ENCODE assay signal across 16 cellular contexts in genomic region chr17:68229619-68230018, GRCh38.
"Had no signal": no experiment of that assay in that cellular context is flagged by ENCODE, and none has a peak within 500 bp of the region (broad histone marks: within the 10 kb centered on the region; RNA-seq: fewer than 3 reads in every experiment).

No MANE protein-coding gene starts in this region.

- H3K4me1 ChIP-seq: prostate gland, right lobe of liver, tibial artery, vagina had no signal

- H3K79me2 ChIP-seq: hepatocyte had no signal

- H3K27me3 ChIP-seq: cardiac muscle cell, hepatocyte, left lung, right lobe of liver, tibial artery, vagina had no signal

- ATAC-seq: activated CD4-positive, CD25-positive, alpha-beta regulatory T cell treated with anti-CD3 and anti-CD28 coated beads, Interleukin-2, amount 50 U/mL, for 24 hours; activated T-helper 17 cell treated with anti-CD3 and anti-CD28 coated beads, Interleukin-2, amount 50 U/mL, for 72 hours; left lung had no signal

- H3K9me3 ChIP-seq: left lung, prostate gland, right lobe of liver, tibial artery, vagina had no signal

- H3K9me3 Mint-ChIP-seq: activated naive CD4-positive, alpha-beta T cell treated with anti-CD3 and anti-CD28 coated beads for 36 hours; activated T-helper 17 cell treated with anti-CD3 and anti-CD28 coated beads, Interleukin-2, amount 50 U/mL, for 72 hours; T-helper 2 cell treated with Interferon-gamma antibody and Interleukin-4, amounts not matched to agents 5 μg/mL and 100 μg/mL, for 36 hours had no signal

- H3K4me2 ChIP-seq: hepatocyte had no signal

- DNase-seq: activated CD4-positive, alpha-beta T cell treated with anti-CD3 and anti-CD28 coated beads, Interleukin-2, amount 50 U/mL, for 4 hours; activated naive CD4-positive, alpha-beta T cell treated with anti-CD3 and anti-CD28 coated beads for 36 hours; activated T-cell treated with anti-CD3 and anti-CD28 coated beads for 4 hours; erythroblast; left lung; mesenchymal stem cell; right lobe of liver; SW 1271; tibial artery had no signal

- H3K27ac ChIP-seq: cardiac muscle cell, hepatocyte, left lung, right lobe of liver, tibial artery had no signal

- H3K36me3 ChIP-seq: cardiac muscle cell, left lung, prostate gland, right lobe of liver, tibial artery, vagina had no signal

- H2AFZ ChIP-seq: hepatocyte had no signal

- H3K27me3 Mint-ChIP-seq: activated T-helper 17 cell treated with anti-CD3 and anti-CD28 coated beads, Interleukin-2, amount 50 U/mL, for 72 hours had no signal

- H3K4me3 Mint-ChIP-seq: activated naive CD4-positive, alpha-beta T cell treated with anti-CD3 and anti-CD28 coated beads for 36 hours; activated T-helper 17 cell treated with anti-CD3 and anti-CD28 coated beads, Interleukin-2, amount 50 U/mL, for 72 hours; T-helper 2 cell treated with Interferon-gamma antibody and Interleukin-4, amounts not matched to agents 5 μg/mL and 100 μg/mL, for 36 hours had no signal

- H3K4me3 ChIP-seq: cardiac muscle cell, hepatocyte, left lung, prostate gland, right lobe of liver, tibial artery, vagina had no signal
